21 cellular contexts compared by ENCODE assay signal in genomic region chr10:42877496-42878030, GRCh38.
"Had no signal": no experiment of that assay in that cellular context is flagged by ENCODE, and none has a peak within 500 bp of the region (broad histone marks: within the 10 kb centered on the region; RNA-seq: fewer than 3 reads in every experiment).

No MANE protein-coding gene starts in this region.

- ATAC-seq: foreskin keratinocyte; left colon; left ventricle myocardium superior; sciatic nerve; stimulated activated naive B cell treated with anti-CD40 and anti-IgM and Interleukin-4, amounts not matched to agents 10 μg/mL and 1 μg/mL and 100 μg/mL, for 72 hours had no signal

- H2AFZ ChIP-seq: parathyroid adenoma had no signal

- H3K27ac ChIP-seq: epithelial cell of prostate, foreskin keratinocyte, parathyroid adenoma, prostate gland, spleen, suprapubic skin, thyroid gland, vagina had no signal

- H3K36me3 ChIP-seq: prostate gland, spleen, suprapubic skin, thyroid gland, vagina had no signal

- H3K4me1 ChIP-seq: foreskin keratinocyte, parathyroid adenoma, prostate gland, suprapubic skin, thyroid gland had no signal

- H3K9ac ChIP-seq: parathyroid adenoma had no signal

- H3K27ac Mint-ChIP-seq: immature natural killer cell; naive B cell; nephron; stimulated activated naive B cell treated with anti-CD40 and anti-IgM and Interleukin-4, amounts not matched to agents 10 μg/mL and 1 μg/mL and 100 μg/mL, for 72 hours; type B pancreatic cell had no signal

- DNase-seq: effector memory CD4-positive, alpha-beta T cell; foreskin keratinocyte; immature natural killer cell; left colon; left ventricle myocardium superior; mesendoderm; naive B cell; spleen; stimulated activated CD4-positive, alpha-beta T cell treated with anti-CD3 and anti-CD28 coated beads, Interleukin-15, amount 100 ng/mL, for 24 hours; stimulated activated CD4-positive, alpha-beta T cell treated with anti-CD3 and anti-CD28 coated beads, Interleukin-1b, Interleukin-23, amount 100 ng/mL, for 48 hours; stimulated activated CD4-positive, alpha-beta T cell treated with anti-CD3 and anti-CD28 coated beads, Interleukin-4, amount 100 ng/mL, for 24 hours; stimulated activated naive B cell treated with anti-CD40 and anti-IgM and Interleukin-4, amounts not matched to agents 10 μg/mL and 1 μg/mL and 100 μg/mL, for 72 hours; thyroid gland had no signal

- H3K27me3 ChIP-seq: foreskin keratinocyte, thyroid gland, vagina had no signal

- H3K4me3 ChIP-seq: prostate gland, spleen, suprapubic skin, thyroid gland, vagina had no signal

- H3K4me3 Mint-ChIP-seq: immature natural killer cell; naive B cell; nephron; stimulated activated naive B cell treated with anti-CD40 and anti-IgM and Interleukin-4, amounts not matched to agents 10 μg/mL and 1 μg/mL and 100 μg/mL, for 72 hours; type B pancreatic cell had no signal

- H3K36me3 Mint-ChIP-seq: stimulated activated naive B cell treated with anti-CD40 and anti-IgM and Interleukin-4, amounts not matched to agents 10 μg/mL and 1 μg/mL and 100 μg/mL, for 72 hours; type B pancreatic cell had no signal

- H3K9me3 ChIP-seq: prostate gland, suprapubic skin, thyroid gland, vagina had no signal

- H3K4me1 Mint-ChIP-seq: immature natural killer cell; naive B cell; stimulated activated naive B cell treated with anti-CD40 and anti-IgM and Interleukin-4, amounts not matched to agents 10 μg/mL and 1 μg/mL and 100 μg/mL, for 72 hours had no signal
